Comparison of ENCODE assay signal across 40 cellular contexts in the genomic region with DNA sequence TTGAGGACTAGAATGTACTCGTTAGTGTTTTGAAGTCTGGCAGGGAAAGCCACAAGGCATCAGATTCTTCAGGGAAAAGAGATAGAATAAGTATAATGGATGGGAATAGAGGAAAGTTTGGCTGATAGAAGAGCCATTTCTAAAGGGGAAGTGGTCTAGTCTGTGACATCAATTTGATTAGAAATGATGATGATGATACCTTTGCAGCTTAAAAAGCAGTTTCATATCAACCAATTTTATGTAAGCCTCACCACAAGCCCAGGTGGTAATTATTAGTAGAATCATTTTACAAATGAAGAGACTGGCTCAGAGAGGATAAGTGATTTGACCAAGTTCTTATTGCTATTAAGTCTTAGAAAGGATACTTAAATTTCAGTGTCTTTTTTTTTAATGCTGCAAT. TPM values are rescaled to one million over a fixed set of nuclear protein-coding genes. Genes with fewer than 3 reads are reported as not detected.
"Had no signal": no experiment of that assay in that cellular context is flagged by ENCODE, and none has a peak within 500 bp of the region (broad histone marks: within the 10 kb centered on the region; RNA-seq: fewer than 3 reads in every experiment).

No MANE protein-coding gene starts in this region.

- H3K27me3 ChIP-seq: adrenal gland, body of pancreas, breast epithelium had no signal

- H3K4me1 ChIP-seq: breast epithelium had no signal

- H3K27ac Mint-ChIP-seq: activated CD4-positive, alpha-beta memory T cell treated with anti-CD3 and anti-CD28 coated beads, Interleukin-2, amount 10 ng/mL, durations not matched to agents 7 days and 5 days; activated CD8-positive, alpha-beta memory T cell treated with anti-CD3 and anti-CD28 coated beads, Interleukin-2, amount 10 ng/mL, durations not matched to agents 7 days and 5 days; activated naive CD4-positive, alpha-beta T cell treated with anti-CD3 and anti-CD28 coated beads, Interleukin-2, amount 50 U/mL, for 72 hours; activated T-cell treated with anti-CD3 and anti-CD28 coated beads, Interleukin-2, amount 50 U/mL, for 72 hours; activated T-helper 17 cell treated with anti-CD3 and anti-CD28 coated beads, Interleukin-2, amount 50 U/mL, for 72 hours had no signal

- H3K4me3 ChIP-seq: adrenal gland, body of pancreas, breast epithelium, MG63, PC-9 had no signal

- H3K9me3 Mint-ChIP-seq: activated CD4-positive, alpha-beta memory T cell treated with anti-CD3 and anti-CD28 coated beads, Interleukin-2, amount 10 ng/mL, durations not matched to agents 7 days and 5 days; activated naive CD4-positive, alpha-beta T cell treated with anti-CD3 and anti-CD28 coated beads, Interleukin-2, amount 50 U/mL, for 72 hours; activated T-cell treated with anti-CD3 and anti-CD28 coated beads, Interleukin-2, amount 50 U/mL, for 72 hours; activated T-helper 17 cell treated with anti-CD3 and anti-CD28 coated beads, Interleukin-2, amount 50 U/mL, for 72 hours had no signal

- DNase-seq: activated CD4-positive, alpha-beta memory T cell treated with anti-CD3 and anti-CD28 coated beads, Interleukin-2, amount 10 ng/mL, durations not matched to agents 7 days and 5 days; activated CD4-positive, alpha-beta T cell treated with anti-CD3 and anti-CD28 coated beads for 1 hour; activated CD4-positive, alpha-beta T cell treated with anti-CD3 and anti-CD28 coated beads for 48 hours; activated CD4-positive, CD25-positive, alpha-beta regulatory T cell; activated CD8-positive, alpha-beta memory T cell treated with anti-CD3 and anti-CD28 coated beads for 24 hours; activated CD8-positive, alpha-beta memory T cell treated with anti-CD3 and anti-CD28 coated beads, Interleukin-2, amount 10 ng/mL, durations not matched to agents 7 days and 5 days; activated CD8-positive, alpha-beta memory T cell treated with anti-CD3 and anti-CD28 coated beads, Interleukin-2, amount 50 U/mL, for 48 hours; activated effector memory CD4-positive, alpha-beta T cell treated with anti-CD3 and anti-CD28 coated beads, Interleukin-2, amount 50 U/mL, for 16 hours; activated naive CD4-positive, alpha-beta T cell; activated T-cell treated with anti-CD3 and anti-CD28 coated beads, Interleukin-2, amount 50 U/mL, for 72 hours; adrenal gland; body of pancreas; Kasumi-1; MG63; NCI-H1048; NCI-H1105 treated with DMSO at 0.1 percent for 48 hours; NCI-H1436; NCI-H1694; NCI-H1930; NCI-H2081 treated with DMSO at 0.1 percent for 48 hours; NCI-H226; NCI-H446 treated with DMSO at 0.1 percent for 48 hours; NCI-H524 treated with DMSO at 0.1 percent for 48 hours; NCI-H748 treated with DMSO at 0.1 percent for 48 hours; PC-9; SIG-M5; SW 1271; T-helper 1 cell; T-helper 2 cell; T-helper 9 cell; WERI-Rb-1 had no signal

- H3K4me2 ChIP-seq: PC-9 had no signal

- H2AFZ ChIP-seq: PC-9 had no signal

- H3K4me1 Mint-ChIP-seq: activated T-helper 17 cell treated with anti-CD3 and anti-CD28 coated beads, Interleukin-2, amount 50 U/mL, for 72 hours had no signal

- H3K27ac ChIP-seq: adrenal gland, body of pancreas, breast epithelium, PC-9, RWPE1, WERI-Rb-1 had no signal

- ATAC-seq: activated CD8-positive, alpha-beta memory T cell treated with anti-CD3 and anti-CD28 coated beads, Interleukin-2, amount 10 ng/mL, durations not matched to agents 7 days and 5 days; activated naive CD4-positive, alpha-beta T cell treated with anti-CD3 and anti-CD28 coated beads, Interleukin-2, amount 50 U/mL, for 72 hours; activated T-cell treated with anti-CD3 and anti-CD28 coated beads, Interleukin-2, amount 50 U/mL, for 72 hours; activated T-helper 17 cell treated with anti-CD3 and anti-CD28 coated beads, Interleukin-2, amount 50 U/mL, for 72 hours; body of pancreas; Right ventricle myocardium inferior had no signal

- H3K9me3 ChIP-seq: adrenal gland, body of pancreas, breast epithelium, MG63 had no signal

- H3K36me3 Mint-ChIP-seq: activated CD8-positive, alpha-beta memory T cell treated with anti-CD3 and anti-CD28 coated beads, Interleukin-2, amount 10 ng/mL, durations not matched to agents 7 days and 5 days; activated naive CD4-positive, alpha-beta T cell treated with anti-CD3 and anti-CD28 coated beads, Interleukin-2, amount 50 U/mL, for 72 hours had no signal

- H3K4me3 Mint-ChIP-seq: activated CD4-positive, alpha-beta memory T cell treated with anti-CD3 and anti-CD28 coated beads, Interleukin-2, amount 10 ng/mL, durations not matched to agents 7 days and 5 days; activated CD8-positive, alpha-beta memory T cell treated with anti-CD3 and anti-CD28 coated beads, Interleukin-2, amount 10 ng/mL, durations not matched to agents 7 days and 5 days; activated T-cell treated with anti-CD3 and anti-CD28 coated beads, Interleukin-2, amount 50 U/mL, for 72 hours; activated T-helper 17 cell treated with anti-CD3 and anti-CD28 coated beads, Interleukin-2, amount 50 U/mL, for 72 hours had no signal

- H3K36me3 ChIP-seq: adrenal gland, breast epithelium, MG63, WERI-Rb-1 had no signal

- FAIRE-seq: astrocyte, RCC 7860 had no signal

RNA-seq across cellular contexts. Expression of a gene that starts 2.9 kb away (rescaled TPM):
- total RNA-seq: activated CD4-positive, alpha-beta memory T cell treated with anti-CD3 and anti-CD28 coated beads, Interleukin-2, amount 10 ng/mL, durations not matched to agents 7 days and 5 days; activated CD8-positive, alpha-beta memory T cell treated with anti-CD3 and anti-CD28 coated beads, Interleukin-2, amount 10 ng/mL, durations not matched to agents 7 days and 5 days; activated naive CD4-positive, alpha-beta T cell treated with anti-CD3 and anti-CD28 coated beads, Interleukin-2, amount 50 U/mL, for 72 hours; activated T-cell treated with anti-CD3 and anti-CD28 coated beads, Interleukin-2, amount 50 U/mL, for 72 hours; activated T-helper 17 cell treated with anti-CD3 and anti-CD28 coated beads, Interleukin-2, amount 50 U/mL, for 72 hours; adrenal gland; astrocyte; body of pancreas; breast epithelium; cardiac septum; OCI-LY7; PC-9; Right ventricle myocardium inferior had no signal
- polyA plus RNA-seq: adrenal gland had no signal
